ENCODE assay signal across 17 cellular contexts in the genomic region with DNA sequence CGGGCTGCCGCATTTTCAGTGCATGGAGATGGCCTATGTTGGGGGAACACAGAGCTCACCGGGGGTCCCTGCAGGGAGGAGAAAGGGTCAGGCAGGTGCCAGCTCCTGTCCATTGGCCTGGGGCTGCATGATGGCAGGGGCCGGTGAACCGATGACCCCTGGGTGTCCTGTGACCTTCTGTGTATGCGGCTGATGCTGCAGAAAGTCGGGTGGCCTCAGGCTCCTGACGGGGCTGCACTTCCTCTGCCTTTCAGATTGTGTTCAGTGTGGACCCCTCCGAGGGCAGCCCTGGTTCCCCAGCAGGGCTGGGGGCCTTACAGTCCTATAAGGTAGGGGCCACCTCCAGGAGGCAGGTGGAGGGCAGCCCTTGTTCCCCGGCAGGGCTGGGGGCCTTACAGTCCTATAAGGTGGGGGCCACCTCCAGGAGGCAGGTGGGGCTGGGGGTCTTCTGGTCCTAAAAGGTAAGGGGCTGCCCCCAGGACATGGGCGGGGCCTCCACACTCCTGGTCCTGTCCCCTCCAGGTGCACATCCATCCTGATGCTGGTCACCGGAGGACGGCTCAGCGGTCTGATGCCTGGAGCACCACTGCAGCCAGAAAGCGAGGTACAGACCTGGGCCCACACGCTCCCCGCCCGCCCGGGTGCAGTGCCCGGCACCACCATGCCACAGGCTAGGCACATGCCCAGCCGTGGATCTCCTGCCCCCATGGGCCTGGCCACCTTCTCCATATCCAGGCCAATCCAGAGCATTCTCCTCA. TPM values are rescaled to one million over a fixed set of nuclear protein-coding genes. Genes with fewer than 3 reads are reported as not detected.
DNase-seq lines count a peak whose midpoint lies in the region; ATAC-seq and TF ChIP-seq lines count a peak whose summit lies in the region.
"Had no signal": no experiment of that assay in that cellular context is flagged by ENCODE, and none has a peak within 500 bp of the region (broad histone marks: within the 10 kb centered on the region; RNA-seq: fewer than 3 reads in every experiment).

No MANE protein-coding gene starts in this region.

- no peak overlapping the region for H3K4me3 Mint-ChIP-seq in MCF 10A (ENCODE audit: unreplicated experiment)
- no peak overlapping the region for H3K4me3 Mint-ChIP-seq in activated CD4-positive, alpha-beta memory T cell treated with anti-CD3 and anti-CD28 coated beads for 36 hours
- H3K4me3 Mint-ChIP-seq: activated B cell treated with CpG ODN at 0.5 μM for 24 hours; activated naive CD8-positive, alpha-beta T cell treated with anti-CD3 and anti-CD28 coated beads, Interleukin-2, amount 50 U/mL, for 24 hours; mesothelial cell of epicardium; T-cell had no signal

- H3K36me3 ChIP-seq in breast epithelium = no peaks in the 10 kb centered on the region
- peaks cover 0 to 7% (median 0%) of the 10 kb centered on the region in 3 donors for H3K36me3 ChIP-seq in esophagus squamous epithelium
- no peaks in the 10 kb centered on the region for H3K36me3 ChIP-seq in parathyroid adenoma (ENCODE audit: control insufficient read depth, insufficient read depth, low read length)
- H3K36me3 ChIP-seq in upper lobe of right lung = no peaks in the 10 kb centered on the region
- H3K36me3 ChIP-seq: pancreas had no signal

- no peak for ATAC-seq in upper lobe of right lung
- ATAC-seq in left lobe of liver = no peak
- ATAC-seq: A549; activated naive CD8-positive, alpha-beta T cell treated with anti-CD3 and anti-CD28 coated beads, Interleukin-2, amount 50 U/mL, for 24 hours; T-cell had no signal

- no peaks in the 10 kb centered on the region for H3K9me3 Mint-ChIP-seq in MCF 10A (ENCODE audit: unreplicated experiment)
- no peaks in the 10 kb centered on the region for H3K9me3 Mint-ChIP-seq in activated CD4-positive, alpha-beta memory T cell treated with anti-CD3 and anti-CD28 coated beads for 36 hours
- H3K9me3 Mint-ChIP-seq: activated B cell treated with CpG ODN at 0.5 μM for 24 hours; activated naive CD8-positive, alpha-beta T cell treated with anti-CD3 and anti-CD28 coated beads, Interleukin-2, amount 50 U/mL, for 24 hours; mesothelial cell of epicardium; T-cell had no signal

- DNase-seq in breast epithelium (ENCODE audit: low spot score in 2 of 2) = no peak
- no peak for DNase-seq in MCF 10A (ENCODE audit: unreplicated experiment)
- DNase-seq in esophagus squamous epithelium (lab: John Stamatoyannopoulos, UW) = no peak
- no peak for DNase-seq in upper lobe of right lung
- DNase-seq in NCI-H510A treated with DMSO at 0.1 percent for 48 hours (lab: John Stamatoyannopoulos, UW) = no peak
- no peak for DNase-seq in left lobe of liver (ENCODE audit: low spot score)
- DNase-seq in activated CD4-positive, alpha-beta memory T cell treated with anti-CD3 and anti-CD28 coated beads for 36 hours = no peak
- DNase-seq: activated B cell treated with CpG ODN at 0.5 μM for 24 hours; activated CD8-positive, alpha-beta memory T cell treated with anti-CD3 and anti-CD28 coated beads, Interleukin-2, amount 50 U/mL, for 48 hours; activated naive CD8-positive, alpha-beta T cell treated with anti-CD3 and anti-CD28 coated beads, Interleukin-2, amount 50 U/mL, for 24 hours; NCI-H1105 treated with DMSO at 0.1 percent for 48 hours; PC-3 had no signal

- intact Hi-C loops in breast epithelium (cut with DNase I; ENCODE audit: low total_unique reads) = no loop called here
- intact Hi-C loops in MCF 10A (cut with micrococcal nuclease) = no loop called here
- intact Hi-C loops in esophagus squamous epithelium (cut with DNase I) = no loop called here
- intact Hi-C loops in upper lobe of right lung (cut with DNase I) = no loop called here
- intact Hi-C loops in activated CD4-positive, alpha-beta memory T cell treated with anti-CD3 and anti-CD28 coated beads for 36 hours (cut with micrococcal nuclease) = no loop called here

- H3K27ac ChIP-seq in breast epithelium (peak overlapping the region; percentile 45 to 96), esophagus squamous epithelium (peak overlapping the region; percentile 69 to 96 (median 80)), parathyroid adenoma (peak overlapping the region; percentile 78), upper lobe of right lung (peak overlapping the region; percentile 91)

- peaks cover 19% of the 10 kb centered on the region for H3K36me3 Mint-ChIP-seq in MCF 10A (ENCODE audit: insufficient read depth, unreplicated experiment)
- H3K36me3 Mint-ChIP-seq in activated CD4-positive, alpha-beta memory T cell treated with anti-CD3 and anti-CD28 coated beads for 36 hours = peaks cover 1% of the 10 kb centered on the region
- H3K36me3 Mint-ChIP-seq: mesothelial cell of epicardium, T-cell had no signal

- H3K27me3 ChIP-seq in breast epithelium (no peaks in the 10 kb centered on the region), esophagus squamous epithelium (no peaks in the 10 kb centered on the region), parathyroid adenoma (ENCODE audit: control insufficient read depth, insufficient read depth, low read length) (no peaks in the 10 kb centered on the region), upper lobe of right lung (no peaks in the 10 kb centered on the region)
- H3K27me3 ChIP-seq: pancreas had no signal

- H3K4me3 ChIP-seq in breast epithelium (no peak overlapping the region), esophagus squamous epithelium (no peak overlapping the region), parathyroid adenoma (ENCODE audit: low read depth, low read length) (no peak overlapping the region), upper lobe of right lung (no peak overlapping the region)
- H3K4me3 ChIP-seq: A549, pancreas had no signal

- H3K9ac ChIP-seq in parathyroid adenoma = no peak overlapping the region

- no peak overlapping the region for H3K4me2 ChIP-seq in parathyroid adenoma (ENCODE audit: low read length)

- H3K4me1 Mint-ChIP-seq in MCF 10A (ENCODE audit: insufficient read depth, unreplicated experiment) = peaks cover 6% of the 10 kb centered on the region
- H3K4me1 Mint-ChIP-seq in activated CD4-positive, alpha-beta memory T cell treated with anti-CD3 and anti-CD28 coated beads for 36 hours (ENCODE audit: low read depth) = peaks cover 15% of the 10 kb centered on the region
- H3K4me1 Mint-ChIP-seq: mesothelial cell of epicardium had no signal

- POLR2A ChIA-PET in MCF 10A (lab: Yijun Ruan, JAX) = no interaction called here
- POLR2A ChIA-PET in activated CD4-positive, alpha-beta memory T cell treated with anti-CD3 and anti-CD28 coated beads for 36 hours (lab: Charles Lee) = no interaction called here

- TF ChIP-seq CTCF in breast epithelium (IDR thresholded peaks at IDR 0.05) (no peak), MCF 10A (IDR thresholded peaks at IDR 0.05; ENCODE audit: unreplicated experiment) (no peak), esophagus squamous epithelium (IDR thresholded peaks at IDR 0.05) (no peak), parathyroid adenoma (IDR thresholded peaks at IDR 0.05) (no peak), upper lobe of right lung (IDR thresholded peaks at IDR 0.05) (no peak)

- TF ChIP-seq POLR2A in breast epithelium (IDR thresholded peaks at IDR 0.05) (no peak), esophagus squamous epithelium (IDR thresholded peaks at IDR 0.05) (no peak)

- no peaks in the 10 kb centered on the region for H3K79me2 ChIP-seq in parathyroid adenoma

- 47% methylated on average over 3 of the region's 21 CpGs; no CpG with 5 or more reads in 1 of the 2 donors for WGBS in esophagus squamous epithelium, 2 donors

- H3K27me3 Mint-ChIP-seq in MCF 10A (ENCODE audit: insufficient read depth, unreplicated experiment) = no peaks in the 10 kb centered on the region
- H3K27me3 Mint-ChIP-seq in activated CD4-positive, alpha-beta memory T cell treated with anti-CD3 and anti-CD28 coated beads for 36 hours = no peaks in the 10 kb centered on the region
- H3K27me3 Mint-ChIP-seq: activated B cell treated with CpG ODN at 0.5 μM for 24 hours; activated naive CD8-positive, alpha-beta T cell treated with anti-CD3 and anti-CD28 coated beads, Interleukin-2, amount 50 U/mL, for 24 hours; T-cell had no signal

- CTCF ChIA-PET in MCF 10A (lab: Yijun Ruan, JAX) = no interaction called here
- CTCF ChIA-PET in activated CD4-positive, alpha-beta memory T cell treated with anti-CD3 and anti-CD28 coated beads for 36 hours (lab: Charles Lee) = no interaction called here

- H2AFZ ChIP-seq in parathyroid adenoma = no peak overlapping the region

- no peaks in the 10 kb centered on the region for H3K9me3 ChIP-seq in breast epithelium
- H3K9me3 ChIP-seq in esophagus squamous epithelium = no peaks in the 10 kb centered on the region
- no peaks in the 10 kb centered on the region for H3K9me3 ChIP-seq in parathyroid adenoma (ENCODE audit: control insufficient read depth, low read length)
- H3K9me3 ChIP-seq in upper lobe of right lung = no peaks in the 10 kb centered on the region
- H3K9me3 ChIP-seq: A549, pancreas had no signal

- no TSS peak for BruUV-seq in MCF 10A (replicated peaks; lab: Mats Ljungman, UMichigan)

- no peak overlapping the region for H3K27ac Mint-ChIP-seq in MCF 10A (ENCODE audit: low read depth, unreplicated experiment)
- H3K27ac Mint-ChIP-seq in activated CD4-positive, alpha-beta memory T cell treated with anti-CD3 and anti-CD28 coated beads for 36 hours = no peak overlapping the region
- H3K27ac Mint-ChIP-seq: activated B cell treated with CpG ODN at 0.5 μM for 24 hours; activated naive CD8-positive, alpha-beta T cell treated with anti-CD3 and anti-CD28 coated beads, Interleukin-2, amount 50 U/mL, for 24 hours; mesothelial cell of epicardium; T-cell had no signal

- peaks cover 8 to 18% of the 10 kb centered on the region in 2 donors for H3K4me1 ChIP-seq in breast epithelium
- peaks cover 51 to 82% (median 57%) of the 10 kb centered on the region in 3 donors for H3K4me1 ChIP-seq in esophagus squamous epithelium
- H3K4me1 ChIP-seq in parathyroid adenoma = no peaks in the 10 kb centered on the region
- H3K4me1 ChIP-seq in upper lobe of right lung = peaks cover 53% of the 10 kb centered on the region

RNA-seq across cellular contexts. Expression of a gene that starts 11.0 kb away (rescaled TPM):
- total RNA-seq in breast epithelium = 10 to 100 TPM in 1 of 3 donors, 1 to 10 TPM in 2; 2.8 to 40.0 (median 7.4) TPM
- total RNA-seq in MCF 10A (2022) = 12.3 and 24.4 TPM in 2 replicates
- 10 to 100 TPM in 3 of 4 donors, 1 to 10 TPM in 1; 2.5 to 15.2 (median 10.6) TPM for total RNA-seq in esophagus squamous epithelium
- 14.4 TPM for total RNA-seq in upper lobe of right lung
- total RNA-seq in left lobe of liver = 0.40 TPM
- not detected for total RNA-seq in activated CD4-positive, alpha-beta memory T cell treated with anti-CD3 and anti-CD28 coated beads for 36 hours
- total RNA-seq: activated B cell treated with CpG ODN at 0.5 μM for 24 hours, mesothelial cell of epicardium had no signal

RNA-seq across cellular contexts. Expression of a gene that starts 22.3 kb away (rescaled TPM):
- total RNA-seq in breast epithelium (10 to 100 TPM; 30.7 to 41.0 (median 32.3) TPM), MCF 10A (2022) (60.1 and 65.4 TPM in 2 replicates), esophagus squamous epithelium (10 to 100 TPM; 30.4 to 45.5 (median 37.0) TPM), upper lobe of right lung (49.4 TPM), left lobe of liver (23.6 TPM)
- 10 to 100 TPM; 54.6 to 58.4 TPM for total RNA-seq in activated CD4-positive, alpha-beta memory T cell treated with anti-CD3 and anti-CD28 coated beads for 36 hours

RNA-seq across cellular contexts. Expression of a gene that starts 22.4 kb away (rescaled TPM):
- total RNA-seq in breast epithelium (10 to 100 TPM; 17.6 to 26.9 (median 24.9) TPM), MCF 10A (2022) (19.5 and 22.2 TPM in 2 replicates), esophagus squamous epithelium (10 to 100 TPM; 25.4 to 31.9 (median 28.3) TPM), upper lobe of right lung (27.6 TPM), left lobe of liver (64.1 TPM)
- 10 to 100 TPM; 28.7 to 29.9 TPM for total RNA-seq in activated CD4-positive, alpha-beta memory T cell treated with anti-CD3 and anti-CD28 coated beads for 36 hours

RNA-seq across cellular contexts. Expression of a gene that starts 27.3 kb away (rescaled TPM):
- total RNA-seq in breast epithelium (10 to 100 TPM; 12.5 to 22.3 (median 15.1) TPM), MCF 10A (2022) (27.9 and 39.2 TPM in 2 replicates), esophagus squamous epithelium (10 to 100 TPM in 2 of 4 donors, 1 to 10 TPM in 2; 6.4 to 22.7 (median 12.8) TPM), upper lobe of right lung (26.7 TPM), left lobe of liver (13.8 TPM)
- 10 to 100 TPM; 38.0 to 38.3 TPM for total RNA-seq in activated CD4-positive, alpha-beta memory T cell treated with anti-CD3 and anti-CD28 coated beads for 36 hours

RNA-seq across cellular contexts. Expression of a gene that starts 32.2 kb away (rescaled TPM):
- total RNA-seq in breast epithelium (10 to 100 TPM; 11.8 to 19.6 (median 17.7) TPM), MCF 10A (2022) (1.7 and 5.3 TPM in 2 replicates), esophagus squamous epithelium (1 to 10 TPM; 1.9 to 8.4 (median 4.5) TPM), upper lobe of right lung (12.4 TPM), left lobe of liver (1.5 TPM)
- 10 to 100 TPM; 17.3 to 18.0 TPM for total RNA-seq in activated CD4-positive, alpha-beta memory T cell treated with anti-CD3 and anti-CD28 coated beads for 36 hours
